ENCODE assay signal across 8 cellular contexts in the genomic region with DNA sequence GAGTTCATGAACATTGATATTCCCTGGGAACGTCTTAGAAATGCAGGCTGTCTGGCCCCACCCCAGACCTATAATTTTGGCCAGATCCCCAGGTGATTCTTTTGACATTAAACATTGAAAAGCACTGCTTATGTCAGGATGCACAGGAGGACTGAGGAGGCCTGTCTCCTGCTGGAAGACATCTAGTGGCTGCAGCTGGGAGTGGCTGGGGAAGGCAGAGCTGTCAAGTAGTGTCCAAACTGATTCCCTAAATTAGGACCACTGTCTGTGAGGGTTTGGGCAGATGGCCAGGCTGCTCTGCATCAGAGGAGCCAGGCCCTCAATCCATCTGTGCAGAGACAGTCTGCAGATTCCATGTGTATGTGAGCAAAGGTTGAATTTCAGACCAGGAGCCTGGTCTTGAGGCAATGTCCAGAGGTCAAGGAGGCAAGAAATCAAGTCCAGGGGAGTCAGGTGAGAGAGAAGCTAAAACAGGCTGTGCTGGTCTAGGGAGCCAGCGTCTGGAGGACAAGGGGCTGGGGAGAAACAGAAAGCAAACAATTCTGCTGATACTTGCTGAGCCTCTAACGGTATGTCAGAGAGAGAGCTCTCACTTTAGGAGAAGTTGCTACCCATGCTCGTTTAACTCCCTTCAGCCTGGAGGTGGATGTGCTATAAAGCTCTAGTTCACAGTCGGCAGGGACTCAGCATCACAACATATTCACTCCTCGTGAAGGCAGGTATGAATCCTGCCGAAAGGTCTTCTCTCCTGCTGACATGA. TPM values are rescaled to one million over a fixed set of nuclear protein-coding genes. Genes with fewer than 3 reads are reported as not detected.
A peak's percentile ranks its signal among the peaks of the same experiment; 100 is the strongest.
DNase-seq lines count a peak whose midpoint lies in the region; ATAC-seq and TF ChIP-seq lines count a peak whose summit lies in the region.

No MANE protein-coding gene starts in this region.

- H3K4me3 Mint-ChIP-seq in activated T-cell treated with anti-CD3 and anti-CD28 coated beads, Interleukin-2, amount 50 U/mL, for 72 hours = peak overlapping the region; percentile 11 to 42
- H3K4me3 Mint-ChIP-seq in activated T-cell treated with anti-CD3 and anti-CD28 coated beads, Interleukin-2, amount 50 U/mL, for 4 hours = no peak overlapping the region
- H3K4me3 Mint-ChIP-seq in activated CD8-positive, alpha-beta T cell treated with anti-CD3 and anti-CD28 coated beads for 36 hours = no peak overlapping the region

- no peak overlapping the region for H3K27ac Mint-ChIP-seq in activated T-cell treated with anti-CD3 and anti-CD28 coated beads, Interleukin-2, amount 50 U/mL, for 72 hours
- no peak overlapping the region for H3K27ac Mint-ChIP-seq in activated CD8-positive, alpha-beta T cell treated with anti-CD3 and anti-CD28 coated beads for 36 hours

- peak overlapping the region; percentile 83 for H2AK5ac ChIP-seq in IMR-90 (ENCODE audit: low read depth, low read length)

- H2AK9ac ChIP-seq in IMR-90 (replicated peaks; ENCODE audit: low read depth, low read length, poor library complexity) = no peak overlapping the region

- no TSS peak for BruUV-seq in IMR-90 (replicated peaks; lab: Mats Ljungman, UMichigan)

- 29% methylated on average over 1 of the region's 7 CpGs; no CpG with 5 or more reads in 1 of the 2 experiments for WGBS in IMR-90 (ENCODE audit: extremely low coverage in 2 of 2, insufficient read length in 1 of 2), 2 experiments
- 61% methylated on average over 7 of the region's 7 CpGs for WGBS in suprapubic skin

- no peaks in the 10 kb centered on the region for H3K27me3 ChIP-seq in IMR-90 (ENCODE audit: control insufficient read depth, insufficient read depth, low read length)
- H3K27me3 ChIP-seq in skeletal muscle satellite cell (ENCODE audit: control insufficient read depth, insufficient read depth, low read length) = no peaks in the 10 kb centered on the region
- H3K27me3 ChIP-seq in suprapubic skin = no peaks in the 10 kb centered on the region

- H4K8ac ChIP-seq in IMR-90 (ENCODE audit: low read depth in 2 of 2, low read length in 2 of 2) = peak overlapping the region; percentile 14 to 81; a peak in 3 of 4 replicates

- ATAC-seq in activated T-cell treated with anti-CD3 and anti-CD28 coated beads, Interleukin-2, amount 50 U/mL, for 72 hours (replicated peaks in 1 of 2) = no peak
- ATAC-seq in activated T-cell treated with anti-CD3 and anti-CD28 coated beads, Interleukin-2, amount 50 U/mL, for 4 hours = no peak
- peak; percentile 44; the same call in 1 of the 2 replicates for ATAC-seq in IMR-90 (ENCODE audit: low read depth)
- no peak for ATAC-seq in activated CD8-positive, alpha-beta T cell treated with anti-CD3 and anti-CD28 coated beads for 36 hours

- H3K9me3 ChIP-seq in IMR-90 (ENCODE audit: control insufficient read depth, insufficient read depth, low read length) = no peaks in the 10 kb centered on the region
- no peaks in the 10 kb centered on the region for H3K9me3 ChIP-seq in skeletal muscle satellite cell (replicated peaks; ENCODE audit: low read length)
- no peaks in the 10 kb centered on the region for H3K9me3 ChIP-seq in suprapubic skin

- TF ChIP-seq RAD21 in IMR-90 (IDR thresholded peaks at IDR 0.05; ENCODE audit: low read length) = peak; percentile 54

- in situ Hi-C loops in IMR-90 (cut with MboI; ENCODE audit: low sequenced_read_pairs) = loop anchor here (10.0 kb wide), 1 partner anchor 141 kb away; a partner anchor contains a TSS

- peak overlapping the region; percentile 79 for H3K4ac ChIP-seq in IMR-90 (ENCODE audit: low read depth, low read length)

- no peak for TF ChIP-seq POLR2A in IMR-90 (IDR thresholded peaks at IDR 0.05; ENCODE audit: low read depth, low read length)
- no peak for TF ChIP-seq POLR2A in suprapubic skin (IDR thresholded peaks at IDR 0.05)

- peak overlapping the region; percentile 67 for H4K91ac ChIP-seq in IMR-90 (ENCODE audit: insufficient read depth, low read depth, low read length)

- peak overlapping the region; percentile 74 for H2BK15ac ChIP-seq in IMR-90 (ENCODE audit: low read depth, low read length)

- H2BK5ac ChIP-seq in IMR-90 (ENCODE audit: low read depth, low read length, poor library complexity, severe bottlenecking) = peak overlapping the region; percentile 92

- peaks cover 0 to 14% of the 10 kb centered on the region in 2 experiments; a peak in 2 of 4 replicates for H3K79me1 ChIP-seq in IMR-90 (ENCODE audit: low read depth in 1 of 2, low read length in 2 of 2)

- peak overlapping the region; percentile 38 for H3K18ac ChIP-seq in IMR-90 (ENCODE audit: low read depth, low read length)

- CTCF ChIA-PET in IMR-90 (lab: Yijun Ruan, JAX) = interaction anchor here (0.5 to 3.5 kb wide), 6 partner anchors 8 to 222 kb away, joined by 3 to 17 read pairs (median 4); no protein-coding TSS in a partner anchor
- CTCF ChIA-PET in activated CD8-positive, alpha-beta T cell treated with anti-CD3 and anti-CD28 coated beads for 36 hours (lab: Charles Lee) = interaction anchor here (0.8 to 3.1 kb wide), 15 partner anchors 9 to 231 kb away, joined by 3 to 11 read pairs (median 4); a partner anchor contains a TSS

- no peak for TF ChIP-seq EP300 in suprapubic skin (IDR thresholded peaks at IDR 0.05)

- TF ChIP-seq CTCF in IMR-90 (conservative IDR thresholded peaks at IDR 0.05; ENCODE audit: low read depth, low read length) (peak; percentile 47), suprapubic skin (IDR thresholded peaks at IDR 0.05) (peak in 1 of 2 donors; percentile 32)
- TF ChIP-seq CTCF in activated CD8-positive, alpha-beta T cell treated with anti-CD3 and anti-CD28 coated beads for 36 hours (IDR thresholded peaks at IDR 0.05) = peak; percentile 17

- DNase-seq in activated T-cell treated with anti-CD3 and anti-CD28 coated beads, Interleukin-2, amount 50 U/mL, for 72 hours = peak; percentile 18 to 19
- DNase-seq in activated T-cell treated with anti-CD3 and anti-CD28 coated beads, Interleukin-2, amount 50 U/mL, for 4 hours = no peak
- DNase-seq in IMR-90 (peak; percentile 47), head of caudate nucleus (peak in 31 of 42 donors; percentile 15 to 73 (median 36)), CD1c-positive myeloid dendritic cell (ENCODE audit: extremely low spot score) (no peak), suprapubic skin (ENCODE audit: low spot score in 2 of 2) (no peak)
- DNase-seq in activated CD8-positive, alpha-beta T cell treated with anti-CD3 and anti-CD28 coated beads for 36 hours = peak; percentile 39

- peak overlapping the region; percentile 11 for H3K23ac ChIP-seq in IMR-90 (ENCODE audit: low read depth, low read length)

- H2BK20ac ChIP-seq in IMR-90 (ENCODE audit: low read depth, low read length) = peak overlapping the region; percentile 86

- H3K36me3 Mint-ChIP-seq in activated T-cell treated with anti-CD3 and anti-CD28 coated beads, Interleukin-2, amount 50 U/mL, for 72 hours (ENCODE audit: insufficient read depth in 2 of 2) = peaks cover 0 to 2% of the 10 kb centered on the region in 2 donors
- H3K36me3 Mint-ChIP-seq in activated T-cell treated with anti-CD3 and anti-CD28 coated beads, Interleukin-2, amount 50 U/mL, for 4 hours (ENCODE audit: insufficient read depth) = no peaks in the 10 kb centered on the region
- no peaks in the 10 kb centered on the region for H3K36me3 Mint-ChIP-seq in activated CD8-positive, alpha-beta T cell treated with anti-CD3 and anti-CD28 coated beads for 36 hours (ENCODE audit: low read depth)

- H3K27me3 Mint-ChIP-seq in activated T-cell treated with anti-CD3 and anti-CD28 coated beads, Interleukin-2, amount 50 U/mL, for 72 hours (ENCODE audit: low read depth) = no peaks in the 10 kb centered on the region
- H3K27me3 Mint-ChIP-seq in activated T-cell treated with anti-CD3 and anti-CD28 coated beads, Interleukin-2, amount 50 U/mL, for 4 hours (ENCODE audit: low read depth) = no peaks in the 10 kb centered on the region
- H3K27me3 Mint-ChIP-seq in activated CD8-positive, alpha-beta T cell treated with anti-CD3 and anti-CD28 coated beads for 36 hours = no peaks in the 10 kb centered on the region

- H3K4me2 ChIP-seq in IMR-90 (ENCODE audit: low read depth, low read length) = peak overlapping the region; percentile 23; the same call in 1 of the 2 replicates
- no peak overlapping the region for H3K4me2 ChIP-seq in skeletal muscle satellite cell (ENCODE audit: low read length)

- peak overlapping the region; percentile 2 for H2AFZ ChIP-seq in IMR-90 (replicated peaks; ENCODE audit: low read length, poor library complexity)

- peak overlapping the region; percentile 51 for H3K27ac ChIP-seq in IMR-90 (ENCODE audit: insufficient read depth, low read length)
- no peak overlapping the region for H3K27ac ChIP-seq in suprapubic skin

- H4K5ac ChIP-seq in IMR-90 (ENCODE audit: low read depth, low read length) = peak overlapping the region; percentile 78

- dilution Hi-C loops in IMR-90 (cut with HindIII; ENCODE audit: low sequenced_read_pairs, unreplicated experiment) = no loop called here

- peaks cover 31% of the 10 kb centered on the region for H3K9me1 ChIP-seq in IMR-90 (ENCODE audit: insufficient read depth, low read length)

- intact Hi-C loops in IMR-90 (cut with micrococcal nuclease) (no loop called here), head of caudate nucleus (cut with DNase I) (no loop called here)
- intact Hi-C loops in activated CD8-positive, alpha-beta T cell treated with anti-CD3 and anti-CD28 coated beads for 36 hours (cut with micrococcal nuclease) = loop anchor here (10.0 kb wide), 1 partner anchor 161 kb away; a partner anchor contains a TSS

- peaks cover 4% of the 10 kb centered on the region; the same call in 1 of the 2 replicates for H4K20me1 ChIP-seq in IMR-90 (ENCODE audit: insufficient read depth, low read length)

- H3K56ac ChIP-seq in IMR-90 (ENCODE audit: extremely low read depth, insufficient read depth, low read length) = peak overlapping the region; percentile 9; the same call in 1 of the 2 replicates

- H3K9ac ChIP-seq in IMR-90 (ENCODE audit: low read depth, low read length) = peak overlapping the region; percentile 28; the same call in 1 of the 2 replicates
- peak overlapping the region; percentile 2 for H3K9ac ChIP-seq in skeletal muscle satellite cell (ENCODE audit: low read depth, low read length)

- H3K4me3 ChIP-seq in IMR-90 (ENCODE audit: insufficient read depth, low read depth, low read length) = no peak overlapping the region
- H3K4me3 ChIP-seq in skeletal muscle satellite cell (ENCODE audit: low read length) = no peak overlapping the region
- no peak overlapping the region for H3K4me3 ChIP-seq in suprapubic skin

- H2BK120ac ChIP-seq in IMR-90 (ENCODE audit: low read depth, low read length) = peak overlapping the region; percentile 88

- POLR2A ChIA-PET in IMR-90 (lab: Charles Lee; ENCODE audit: unreplicated experiment) = no interaction called here
- POLR2A ChIA-PET in activated CD8-positive, alpha-beta T cell treated with anti-CD3 and anti-CD28 coated beads for 36 hours (lab: Charles Lee) = interaction anchor here (1.2 to 1.5 kb wide), 3 partner anchors 13 to 161 kb away, joined by 4 read pairs; a partner anchor contains a TSS

- peak overlapping the region; percentile 54; the same call in 1 of the 2 replicates for H3K14ac ChIP-seq in IMR-90 (replicated peaks; ENCODE audit: low read depth, low read length)

- H3K4me1 ChIP-seq in IMR-90 (ENCODE audit: control insufficient read depth, insufficient read depth, low read length) (peaks cover 34% of the 10 kb centered on the region), skeletal muscle satellite cell (ENCODE audit: control insufficient read depth, insufficient read depth, low read length) (peaks cover 49% of the 10 kb centered on the region), suprapubic skin (peaks cover 18% of the 10 kb centered on the region)

- peaks cover 0 to 3% of the 10 kb centered on the region in 2 donors for H3K9me3 Mint-ChIP-seq in activated T-cell treated with anti-CD3 and anti-CD28 coated beads, Interleukin-2, amount 50 U/mL, for 72 hours
- no peaks in the 10 kb centered on the region for H3K9me3 Mint-ChIP-seq in activated T-cell treated with anti-CD3 and anti-CD28 coated beads, Interleukin-2, amount 50 U/mL, for 4 hours
- H3K9me3 Mint-ChIP-seq in activated CD8-positive, alpha-beta T cell treated with anti-CD3 and anti-CD28 coated beads for 36 hours = no peaks in the 10 kb centered on the region

- H3K36me3 ChIP-seq in IMR-90 (ENCODE audit: control insufficient read depth, insufficient read depth, low read length) (no peaks in the 10 kb centered on the region), skeletal muscle satellite cell (ENCODE audit: insufficient read depth, low read length) (no peaks in the 10 kb centered on the region), suprapubic skin (no peaks in the 10 kb centered on the region)

- peaks cover 66% of the 10 kb centered on the region for H3K4me1 Mint-ChIP-seq in activated T-cell treated with anti-CD3 and anti-CD28 coated beads, Interleukin-2, amount 50 U/mL, for 72 hours (ENCODE audit: low read depth)
- peaks cover 72% of the 10 kb centered on the region for H3K4me1 Mint-ChIP-seq in activated T-cell treated with anti-CD3 and anti-CD28 coated beads, Interleukin-2, amount 50 U/mL, for 4 hours (ENCODE audit: low read depth)
- H3K4me1 Mint-ChIP-seq in activated CD8-positive, alpha-beta T cell treated with anti-CD3 and anti-CD28 coated beads for 36 hours (ENCODE audit: low read depth) = peaks cover 62% of the 10 kb centered on the region

RNA-seq across cellular contexts. Expression of a gene that starts 15.3 kb away (rescaled TPM):
- 10 to 100 TPM; 34.4 to 40.1 TPM for total RNA-seq in activated T-cell treated with anti-CD3 and anti-CD28 coated beads, Interleukin-2, amount 50 U/mL, for 72 hours
- total RNA-seq in activated T-cell treated with anti-CD3 and anti-CD28 coated beads, Interleukin-2, amount 50 U/mL, for 4 hours = 1 to 10 TPM; 2.7 to 5.8 (median 2.7) TPM
- total RNA-seq in IMR-90 (2012; rRNA removed) (45.2 and 59.4 TPM in 2 replicates), suprapubic skin (10 to 100 TPM; 11.6 to 18.6 (median 14.5) TPM)
- 49.5 and 70.0 TPM in 2 replicates for polyA plus RNA-seq in IMR-90 (2012; rRNA removed)
- 13.7 and 35.1 TPM in 2 replicates for polyA plus RNA-seq in IMR-90 (2012; cell fraction: cytosol; rRNA removed)
- polyA plus RNA-seq in IMR-90 (2012; cell fraction: nucleus; rRNA removed; ENCODE audit: low replicate concordance) = 31.2 and 414 TPM in 2 replicates
- 10 to 100 TPM in 1 of 2 experiments, 1 to 10 TPM in 1; 9.5 to 11.2 TPM for total RNA-seq in activated CD8-positive, alpha-beta T cell treated with anti-CD3 and anti-CD28 coated beads for 36 hours
- 11.9 and 41.3 TPM in 2 replicates for total RNA-seq in skeletal muscle satellite cell (2012; rRNA removed)

RNA-seq across cellular contexts. Expression of a gene that starts 28.9 kb away (rescaled TPM):
- total RNA-seq in activated T-cell treated with anti-CD3 and anti-CD28 coated beads, Interleukin-2, amount 50 U/mL, for 72 hours = not detected
- not detected for total RNA-seq in activated T-cell treated with anti-CD3 and anti-CD28 coated beads, Interleukin-2, amount 50 U/mL, for 4 hours
- not detected in 2 replicates for total RNA-seq in IMR-90 (2012; rRNA removed)
- polyA plus RNA-seq in IMR-90 (2012; rRNA removed) = not detected in 2 replicates
- polyA plus RNA-seq in IMR-90 (2012; cell fraction: cytosol; rRNA removed) = not detected in 2 replicates
- polyA plus RNA-seq in IMR-90 (2012; cell fraction: nucleus; rRNA removed; ENCODE audit: low replicate concordance) = not detected in 2 replicates
- not detected for total RNA-seq in activated CD8-positive, alpha-beta T cell treated with anti-CD3 and anti-CD28 coated beads for 36 hours
- not detected in 2 replicates for total RNA-seq in skeletal muscle satellite cell (2012; rRNA removed)
- total RNA-seq in suprapubic skin = not detected

Comparison
In these comparisons a context has a peak if more than half of its experiments do, and no peak if none do; other contexts are left out.
1. DNase-seq: peak in activated T-cell treated with anti-CD3 and anti-CD28 coated beads, Interleukin-2, amount 50 U/mL, for 72 hours (2 of 2), IMR-90 (single experiment), activated CD8-positive, alpha-beta T cell treated with anti-CD3 and anti-CD28 coated beads for 36 hours (single experiment) and head of caudate nucleus (31 of 42); none in activated T-cell treated with anti-CD3 and anti-CD28 coated beads, Interleukin-2, amount 50 U/mL, for 4 hours (single experiment), CD1c-positive myeloid dendritic cell (single experiment) and suprapubic skin (0 of 2).
2. H3K4me3 Mint-ChIP-seq: peak in activated T-cell treated with anti-CD3 and anti-CD28 coated beads, Interleukin-2, amount 50 U/mL, for 72 hours (2 of 2); none in activated T-cell treated with anti-CD3 and anti-CD28 coated beads, Interleukin-2, amount 50 U/mL, for 4 hours (single experiment) and activated CD8-positive, alpha-beta T cell treated with anti-CD3 and anti-CD28 coated beads for 36 hours (single experiment).